In the genomic region with DNA sequence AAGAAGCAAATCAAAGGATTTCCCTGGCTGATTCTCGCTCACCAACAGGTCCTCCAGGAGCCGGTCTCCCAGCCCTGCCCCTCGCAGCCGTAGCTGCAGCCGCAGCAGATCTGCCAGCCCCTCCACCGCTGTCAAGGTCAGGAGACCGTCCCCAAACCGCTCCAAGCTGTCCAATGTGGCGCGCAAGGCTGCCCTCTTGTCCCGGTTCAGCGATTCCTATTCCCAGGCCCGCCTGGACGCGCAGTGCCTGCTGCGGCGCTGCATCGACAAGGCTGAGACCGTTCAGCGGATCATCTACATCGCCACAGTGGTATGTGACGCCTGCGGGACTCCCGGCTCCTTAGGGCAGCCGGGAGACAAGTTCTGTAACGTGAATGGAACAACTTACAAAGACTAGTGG, we compare ENCODE assay signal across 13 cellular contexts.
DNase-seq lines count a peak whose midpoint lies in the region; ATAC-seq and TF ChIP-seq lines count a peak whose summit lies in the region.
"Had no signal": no experiment of that assay in that cellular context is flagged by ENCODE, and none has a peak within 500 bp of the region (broad histone marks: within the 10 kb centered on the region; RNA-seq: fewer than 3 reads in every experiment).

No MANE protein-coding gene starts in this region.

- no peaks in the 10 kb centered on the region for H3K79me2 ChIP-seq in MM.1S (ENCODE audit: low read length)

- H3K36me3 Mint-ChIP-seq in T-helper 2 cell treated with Interferon-gamma antibody and Interleukin-4, amounts not matched to agents 5 μg/mL and 100 μg/mL, for 36 hours (ENCODE audit: low read depth): no peaks in the 10 kb centered on the region

- H3K4me3 Mint-ChIP-seq in T-helper 2 cell treated with Interferon-gamma antibody and Interleukin-4, amounts not matched to agents 5 μg/mL and 100 μg/mL, for 36 hours: no peak overlapping the region

- DNase-seq in ecto neural progenitor cell (ENCODE audit: low spot score) (peak; percentile 78), posterior cingulate gyrus (peak in 9 of 10 donors; percentile 10 to 89 (median 30)), UCSD-AML1 (lab: John Stamatoyannopoulos, UW; ENCODE audit: unreplicated experiment) (no peak), MM.1S (no peak)
- no peak for DNase-seq in T-helper 2 cell treated with Interferon-gamma antibody and Interleukin-4, amounts not matched to agents 5 μg/mL and 100 μg/mL, for 36 hours (ENCODE audit: low spot score)
- DNase-seq: activated CD8-positive, alpha-beta memory T cell treated with anti-CD3 and anti-CD28 coated beads, Interleukin-2, amount 50 U/mL, for 4 hours; C1 segment of cervical spinal cord; MG63; NCI-H446 had no signal

- H3K27ac ChIP-seq in HUES48 (ENCODE audit: low read depth, low read length) (no peak overlapping the region), iPS-18a (ENCODE audit: low read length) (no peak overlapping the region), MM.1S (ENCODE audit: low read length) (no peak overlapping the region)
- H3K27ac ChIP-seq: ascending aorta had no signal

- H3K9me3 Mint-ChIP-seq in T-helper 2 cell treated with Interferon-gamma antibody and Interleukin-4, amounts not matched to agents 5 μg/mL and 100 μg/mL, for 36 hours: no peaks in the 10 kb centered on the region

- H3K9ac ChIP-seq in HUES48 (ENCODE audit: low read depth, low read length): no peak overlapping the region
- H3K9ac ChIP-seq in iPS-18a (ENCODE audit: low read length): no peak overlapping the region
- H3K9ac ChIP-seq in MM.1S (ENCODE audit: low read length): no peak overlapping the region

- H3K9me2 ChIP-seq in MM.1S (replicated peaks; ENCODE audit: insufficient read depth, low read length): no peaks in the 10 kb centered on the region

- no peak for TF ChIP-seq CTCF in MM.1S (IDR thresholded peaks at IDR 0.05; ENCODE audit: low read length)

- H3K27me3 ChIP-seq in HUES48 (ENCODE audit: control insufficient read depth, insufficient read depth, low read length) (peaks cover 24% of the 10 kb centered on the region), iPS-18a (ENCODE audit: control insufficient read depth, insufficient read depth, low read length) (peaks cover 25% of the 10 kb centered on the region), MM.1S (replicated peaks; ENCODE audit: insufficient read depth, low read length) (no peaks in the 10 kb centered on the region)
- H3K27me3 ChIP-seq: ascending aorta had no signal

- H3K4me2 ChIP-seq in MM.1S (ENCODE audit: low read depth, low read length): no peak overlapping the region

- H3K4me3 ChIP-seq in HUES48 (ENCODE audit: low read depth, low read length) (peak overlapping the region; percentile 56), iPS-18a (ENCODE audit: low read length) (peak overlapping the region; percentile 46), MM.1S (ENCODE audit: low read length) (no peak overlapping the region)
- H3K4me3 ChIP-seq: ascending aorta, MG63 had no signal

- no peaks in the 10 kb centered on the region for H3K4me1 Mint-ChIP-seq in T-helper 2 cell treated with Interferon-gamma antibody and Interleukin-4, amounts not matched to agents 5 μg/mL and 100 μg/mL, for 36 hours (ENCODE audit: low read depth)

- intact Hi-C loops in posterior cingulate gyrus (cut with DNase I): no loop called here

- no peak overlapping the region for H2AFZ ChIP-seq in MM.1S (ENCODE audit: low read length)

- no peaks in the 10 kb centered on the region for H3F3A ChIP-seq in MM.1S (ENCODE audit: insufficient read depth, low read length)

- no peak for ATAC-seq in HG02870 (IDR thresholded peaks at IDR 0.05; ENCODE audit: unreplicated experiment)

- H3K9me3 ChIP-seq in HUES48 (ENCODE audit: control insufficient read depth, insufficient read depth, low read length) (no peaks in the 10 kb centered on the region), iPS-18a (ENCODE audit: control insufficient read depth, low read depth, low read length) (no peaks in the 10 kb centered on the region), MM.1S (replicated peaks; ENCODE audit: insufficient read depth, low read length) (no peaks in the 10 kb centered on the region)
- H3K9me3 ChIP-seq: ascending aorta, MG63 had no signal

- H3K27ac Mint-ChIP-seq in T-helper 2 cell treated with Interferon-gamma antibody and Interleukin-4, amounts not matched to agents 5 μg/mL and 100 μg/mL, for 36 hours: no peak overlapping the region

- H3K27me3 Mint-ChIP-seq in T-helper 2 cell treated with Interferon-gamma antibody and Interleukin-4, amounts not matched to agents 5 μg/mL and 100 μg/mL, for 36 hours (ENCODE audit: low read depth): peaks cover 24% of the 10 kb centered on the region

- no peaks in the 10 kb centered on the region for H3K36me3 ChIP-seq in HUES48 (ENCODE audit: control insufficient read depth, insufficient read depth, low read length)
- no peaks in the 10 kb centered on the region for H3K36me3 ChIP-seq in iPS-18a (ENCODE audit: control insufficient read depth, low read depth, low read length)
- no peaks in the 10 kb centered on the region for H3K36me3 ChIP-seq in MM.1S (replicated peaks; ENCODE audit: insufficient read depth, low read length)
- H3K36me3 ChIP-seq: ascending aorta, MG63 had no signal

- no peaks in the 10 kb centered on the region for H4K20me1 ChIP-seq in MM.1S (ENCODE audit: insufficient read depth, low read length)

- H3K4me1 ChIP-seq in HUES48 (ENCODE audit: control insufficient read depth, insufficient read depth, low read length) (no peaks in the 10 kb centered on the region), iPS-18a (ENCODE audit: control insufficient read depth, low read depth, low read length) (no peaks in the 10 kb centered on the region), MM.1S (ENCODE audit: low read length) (no peaks in the 10 kb centered on the region)
- H3K4me1 ChIP-seq: ascending aorta had no signal

Comparison
In these comparisons a context has a peak if more than half of its experiments do, and no peak if none do; other contexts are left out.
1. DNase-seq: peak in ecto neural progenitor cell (single experiment) and posterior cingulate gyrus (9 of 10); none in UCSD-AML1 (single experiment), MM.1S (single experiment) and T-helper 2 cell treated with Interferon-gamma antibody and Interleukin-4, amounts not matched to agents 5 μg/mL and 100 μg/mL, for 36 hours (single experiment).